In genomic region chr2:71481111-71481510, GRCh38 we compare ENCODE assay signal across 23 cellular contexts. TPM values are rescaled to one million over a fixed set of nuclear protein-coding genes. Genes with fewer than 3 reads are reported as not detected.
DNase-seq lines count a peak whose midpoint lies in the region; ATAC-seq, FAIRE-seq and TF ChIP-seq lines count a peak whose summit lies in the region.
"Had no signal": no experiment of that assay in that cellular context is flagged by ENCODE, and none has a peak within 500 bp of the region (broad histone marks: within the 10 kb centered on the region; RNA-seq: fewer than 3 reads in every experiment).

No MANE protein-coding gene starts in this region.

- no peak overlapping the region for H3K4me2 ChIP-seq in HepG2 (ENCODE audit: low read depth, low read length)
- H3K4me2 ChIP-seq: A549; BLaER1 treated with 17β-estradiol and CSF1 and Interleukin-3, amounts not matched to agents 10 nM and 100 nM had no signal

- in situ Hi-C loops in HepG2 (cut with HindIII; ENCODE audit: extremely low pct_ligation_motif_present, low pct_unique_long_range_greater_than_20kb) = no loop called here

- TF ChIP-seq CTCF in neutrophil (IDR thresholded peaks at IDR 0.05) = no peak
- TF ChIP-seq CTCF in sigmoid colon (IDR thresholded peaks at IDR 0.05) = no peak
- TF ChIP-seq CTCF in HepG2 (CRISPR knock-in tag; IDR thresholded peaks at IDR 0.05) = no peak

- H3K9me3 ChIP-seq in neutrophil (no peaks in the 10 kb centered on the region), sigmoid colon (no peaks in the 10 kb centered on the region), HepG2 (ENCODE audit: low read length) (no peaks in the 10 kb centered on the region)
- H3K9me3 ChIP-seq: A549 had no signal

- H3K36me3 ChIP-seq in neutrophil (peaks cover 71% of the 10 kb centered on the region), sigmoid colon (peaks cover 0 to 18% (median 5%) of the 10 kb centered on the region in 4 donors), HepG2 (replicated peaks in 1 of 2; ENCODE audit: control insufficient read depth in 1 of 2, insufficient read depth in 2 of 2, low read length in 2 of 2) (no peaks in the 10 kb centered on the region)

- H3K27me3 ChIP-seq in neutrophil (no peaks in the 10 kb centered on the region), sigmoid colon (no peaks in the 10 kb centered on the region), HepG2 (ENCODE audit: control insufficient read depth in 1 of 2, insufficient read depth in 2 of 2, low read length in 2 of 2) (peaks cover 2 to 32% of the 10 kb centered on the region in 2 experiments; a peak in 2 of 5 replicates)
- H3K27me3 ChIP-seq: BLaER1 treated with 17β-estradiol and CSF1 and Interleukin-3, amounts not matched to agents 10 nM and 100 nM had no signal

- H3K27ac ChIP-seq in neutrophil (peak overlapping the region; percentile 95), sigmoid colon (no peak overlapping the region), HepG2 (ENCODE audit: extremely low read length, insufficient read depth, low read length) (no peak overlapping the region)
- H3K27ac ChIP-seq: 22Rv1; A549; BLaER1 treated with 17β-estradiol and CSF1 and Interleukin-3, amounts not matched to agents 10 nM and 100 nM; C4-2B had no signal

- no peak overlapping the region for H2AFZ ChIP-seq in HepG2 (ENCODE audit: low read length)

- TF ChIP-seq POLR2A in sigmoid colon (IDR thresholded peaks at IDR 0.05) = no peak
- no peak for TF ChIP-seq POLR2A in HepG2 (IDR thresholded peaks at IDR 0.05; ENCODE audit: insufficient read depth in 1 of 2, low read depth in 2 of 2, low read length in 2 of 2)

- H3K79me2 ChIP-seq in HepG2 (ENCODE audit: insufficient read depth, low read length) = no peaks in the 10 kb centered on the region

- H3K4me3 ChIP-seq in neutrophil (ENCODE audit: low read depth in 1 of 2, low read length in 1 of 2) (no peak overlapping the region), sigmoid colon (no peak overlapping the region), HepG2 (replicated peaks in 1 of 3; ENCODE audit: insufficient read depth in 1 of 3, low read depth in 2 of 3, low read length in 3 of 3) (no peak overlapping the region)
- H3K4me3 ChIP-seq: A549; BLaER1 treated with 17β-estradiol and CSF1 and Interleukin-3, amounts not matched to agents 10 nM and 100 nM; GM12878 had no signal

- no peak for ATAC-seq in GM18498 (IDR thresholded peaks at IDR 0.05; ENCODE audit: unreplicated experiment)
- no peak for ATAC-seq in left cardiac atrium
- no peak for ATAC-seq in HepG2
- ATAC-seq: GM12878 had no signal

- no peak for FAIRE-seq in HepG2 (lab: Jason Lieb, UNC)
- FAIRE-seq: A549, D721Med, GM12878, GM12892 had no signal

- H3K4me1 ChIP-seq in neutrophil (ENCODE audit: control insufficient read depth in 1 of 2, insufficient read depth in 1 of 2, low read depth in 1 of 2, low read length in 1 of 2) = peaks cover 49 to 50% of the 10 kb centered on the region in 2 experiments
- no peaks in the 10 kb centered on the region for H3K4me1 ChIP-seq in sigmoid colon
- H3K4me1 ChIP-seq in HepG2 (ENCODE audit: insufficient read depth, low read length) = no peaks in the 10 kb centered on the region
- H3K4me1 ChIP-seq: A549 had no signal

- DNase-seq in D341Med (ENCODE audit: low spot score) = peak; percentile 11
- DNase-seq in sigmoid colon = peak; percentile 54
- no peak for DNase-seq in left cardiac atrium
- no peak for DNase-seq in HepG2 (ENCODE audit: low spot score)
- DNase-seq: AML-193; CD4-positive, alpha-beta memory T cell; CD4-positive, CD25-positive, alpha-beta regulatory T cell; CD8-positive, alpha-beta memory T cell; COR-L47; DMS53; DMS79; DND-41; EL; GDM1 had no signal

- H3K9ac ChIP-seq in HepG2 (ENCODE audit: insufficient read depth, low read depth, low read length) = no peak overlapping the region
- H3K9ac ChIP-seq: BLaER1 treated with 17β-estradiol and CSF1 and Interleukin-3, amounts not matched to agents 10 nM and 100 nM had no signal

- BruUV-seq in HepG2 (replicated peaks; lab: Mats Ljungman, UMichigan) = no TSS peak

- POLR2A ChIA-PET in HepG2 (lab: Yijun Ruan, JAX) = no interaction called here

- CTCF ChIA-PET in HepG2 (lab: Yijun Ruan, JAX; ENCODE audit: low intra/inter-chr PET ratio, low total read pairs) = no interaction called here

- intact Hi-C loops in sigmoid colon (cut with DNase I) (no loop called here), left cardiac atrium (cut with DNase I) (no loop called here), HepG2 (cut with micrococcal nuclease; ENCODE audit: unreplicated experiment) (no loop called here)

- no peaks in the 10 kb centered on the region for H4K20me1 ChIP-seq in HepG2 (ENCODE audit: insufficient read depth, low read length)

- 85% methylated on average over 4 of the region's 4 CpGs for WGBS in sigmoid colon, 2 donors
- WGBS in HepG2 (ENCODE audit: low lambda C conversion rate) = 15% methylated on average over 4 of the region's 4 CpGs

- no peak for TF ChIP-seq RAD21 in HepG2 (CRISPR knock-in tag; IDR thresholded peaks at IDR 0.05)

- TF ChIP-seq EP300 in sigmoid colon (IDR thresholded peaks at IDR 0.05) = no peak
- no peak for TF ChIP-seq EP300 in HepG2 (IDR thresholded peaks at IDR 0.05; ENCODE audit: low read depth in 2 of 2, low read length in 2 of 2)
- TF ChIP-seq EP300 in HepG2 (CRISPR knock-in tag; IDR thresholded peaks at IDR 0.05; ENCODE audit: borderline replicate concordance) = no peak

TF ChIP-seq in HepG2, 621 proteins besides CTCF, POLR2A, EP300 and RAD21 (continues in another document):
- TF ChIP-seq FOXJ3 (CRISPR knock-in tag; IDR thresholded peaks at IDR 0.05; ENCODE audit: borderline replicate concordance) (no peak), MYC (CRISPR knock-in tag; IDR thresholded peaks at IDR 0.05; ENCODE audit: borderline replicate concordance) (no peak), CENPBD1 (CRISPR knock-in tag; IDR thresholded peaks at IDR 0.05; ENCODE audit: borderline replicate concordance, low read depth) (no peak), MATR3 (CRISPR knock-in tag; IDR thresholded peaks at IDR 0.05) (no peak)

RNA-seq across cellular contexts. Expression of gene DYSF, which starts 27.8 kb away (rescaled TPM):
- total RNA-seq in sigmoid colon (10 to 100 TPM; 12.5 to 49.6 (median 13.7) TPM), left cardiac atrium (10 to 100 TPM; 36.8 to 45.8 TPM), HepG2 (2016; rRNA removed; fragmentation: Illumina TruSeq; extraction: Trizol) (0.15 and 0.17 TPM in 2 replicates)
- polyA plus RNA-seq in sigmoid colon (1 to 10 TPM; 1.6 to 4.1 (median 2.4) TPM), HepG2 (2011; rRNA removed) (2.4 and 4.5 TPM in 2 replicates)
- total RNA-seq in HepG2 (2016; cell fraction: cytosol; rRNA removed; fragmentation: Illumina TruSeq; extraction: Trizol; ENCODE audit: low read depth) = 0.09 TPM in 1 of 2 replicates, not detected in the other
- 0.21 and 0.22 TPM in 2 replicates for total RNA-seq in HepG2 (2016; cell fraction: insoluble cytoplasmic fraction; rRNA removed; fragmentation: Illumina TruSeq; extraction: Trizol)
- 0.24 and 0.46 TPM in 2 replicates for total RNA-seq in HepG2 (2016; cell fraction: membrane; rRNA removed; fragmentation: Illumina TruSeq; extraction: Trizol)
- 0.09 and 0.78 TPM in 2 replicates for total RNA-seq in HepG2 (2016; cell fraction: nucleus; rRNA removed; fragmentation: Illumina TruSeq; extraction: Trizol)
- 1.8 and 2.1 TPM in 2 replicates for polyA plus RNA-seq in HepG2 (2011; cell fraction: cytosol; rRNA removed)
- 4.5 and 8.3 TPM in 2 replicates for polyA plus RNA-seq in HepG2 (2011; cell fraction: nucleus; rRNA removed)
- polyA plus RNA-seq in HepG2 (2012) = 6.7 and 10.7 TPM in 2 replicates
- 0.02 and 0.16 TPM in 2 replicates for polyA plus RNA-seq in HepG2 (2016; cell fraction: cytosol; fragmentation: Illumina TruSeq; extraction: Trizol; ENCODE audit: low read depth)
- 0.29 and 0.50 TPM in 2 replicates for polyA plus RNA-seq in HepG2 (2016; cell fraction: insoluble cytoplasmic fraction; fragmentation: Illumina TruSeq; extraction: Trizol; ENCODE audit: low read depth)
- 0.08 and 0.21 TPM in 2 replicates for polyA plus RNA-seq in HepG2 (2016; cell fraction: membrane; fragmentation: Illumina TruSeq; extraction: Trizol; ENCODE audit: low read depth)
- 0.85 and 1.3 TPM in 2 replicates for polyA plus RNA-seq in HepG2 (2016; cell fraction: nucleus; fragmentation: Illumina TruSeq; extraction: Trizol; ENCODE audit: insufficient read depth, low read depth)
- polyA minus RNA-seq in HepG2 (2011; rRNA and poly(A)+ RNA removed; ENCODE audit: low replicate concordance) = 1.7 and 9.6 TPM in 2 replicates
- 2.0 and 5.3 TPM in 2 replicates for polyA minus RNA-seq in HepG2 (2011; cell fraction: cytosol; rRNA and poly(A)+ RNA removed)
- polyA minus RNA-seq in HepG2 (2011; cell fraction: nucleus; rRNA and poly(A)+ RNA removed) = 5.9 and 8.8 TPM in 2 replicates
- polyA plus RNA-seq: CD4-positive, alpha-beta memory T cell had no signal

Comparison
In these comparisons a context has a peak if more than half of its experiments do, and no peak if none do; other contexts are left out.
1. DNase-seq: peak in D341Med (single experiment) and sigmoid colon (single experiment); none in left cardiac atrium (single experiment) and HepG2 (single experiment).
2. RNA of gene DYSF, which starts 27.8 kb away (total RNA-seq): 36.8 to 45.8 TPM in left cardiac atrium and 12.5 to 49.6 TPM in sigmoid colon; 0.09 to 0.78 TPM in HepG2; every median in the first group is over 4 times any median in the second.